8 cellular contexts compared by ENCODE assay signal in genomic region chr1:167342846-167343245, GRCh38.
DNase-seq lines count a peak whose midpoint lies in the region; ATAC-seq and TF ChIP-seq lines count a peak whose summit lies in the region.

No MANE protein-coding gene starts in this region.

- peaks cover 91% of the 10 kb centered on the region for H3K79me2 ChIP-seq in Karpas-422 (ENCODE audit: low read length)

- no peaks in the 10 kb centered on the region for H3K4me1 ChIP-seq in Caco-2
- peaks cover 37% of the 10 kb centered on the region for H3K4me1 ChIP-seq in Karpas-422 (ENCODE audit: low read length)
- H3K4me1 ChIP-seq in uterus: no peaks in the 10 kb centered on the region

- H3K4me1 Mint-ChIP-seq in Caco-2 (ENCODE audit: low read depth, unreplicated experiment): peaks cover 12% of the 10 kb centered on the region
- peaks cover 6% of the 10 kb centered on the region for H3K4me1 Mint-ChIP-seq in stimulated activated naive CD8-positive, alpha-beta T cell treated with anti-CD3 and anti-CD28 coated beads, Interleukin-15, amount 100 ng/mL, for 72 hours

- DNase-seq in Caco-2 (no peak), Karpas-422 (peak; percentile 82), glomerular visceral epithelial cell (ENCODE audit: extremely low spot score) (peak; percentile 4), inferior parietal cortex (ENCODE audit: extremely low spot score) (no peak), hypothalamus (lab: John Stamatoyannopoulos, UW) (no peak), uterus (no peak)
- no peak for DNase-seq in stimulated activated naive CD8-positive, alpha-beta T cell treated with anti-CD3 and anti-CD28 coated beads, Interleukin-15, amount 100 ng/mL, for 72 hours

- CTCF ChIA-PET in Caco-2 (lab: Charles Lee): interaction anchor here (0.6 to 1.5 kb wide), 8 partner anchors 10 to 276 kb away, joined by 3 to 31 read pairs (median 4); partner anchors contain the start of gene POU2F1

- no peaks in the 10 kb centered on the region for H3K27me3 Mint-ChIP-seq in Caco-2 (ENCODE audit: insufficient read depth, unreplicated experiment)
- H3K27me3 Mint-ChIP-seq in stimulated activated naive CD8-positive, alpha-beta T cell treated with anti-CD3 and anti-CD28 coated beads, Interleukin-15, amount 100 ng/mL, for 72 hours: no peaks in the 10 kb centered on the region

- H3K27ac Mint-ChIP-seq in Caco-2 (ENCODE audit: unreplicated experiment): no peak overlapping the region
- H3K27ac Mint-ChIP-seq in stimulated activated naive CD8-positive, alpha-beta T cell treated with anti-CD3 and anti-CD28 coated beads, Interleukin-15, amount 100 ng/mL, for 72 hours: no peak overlapping the region

- TF ChIP-seq CTCF in Caco-2 (IDR thresholded peaks at IDR 0.05; ENCODE audit: insufficient read depth in 1 of 2, low read depth in 1 of 2, low read length in 1 of 2, severe bottlenecking in 1 of 2, unreplicated experiment in 1 of 2): peak; percentile 23 to 37
- no peak for TF ChIP-seq CTCF in uterus (IDR thresholded peaks at IDR 0.05)

- peak overlapping the region; percentile 42 for H3K4me2 ChIP-seq in Karpas-422 (ENCODE audit: low read depth, low read length, poor library complexity, severe bottlenecking)

- H3K4me3 ChIP-seq in Caco-2 (ENCODE audit: low read depth, low read length) (no peak overlapping the region), Karpas-422 (ENCODE audit: low read length) (no peak overlapping the region), uterus (no peak overlapping the region)

- no TSS peak for BruUV-seq in Caco-2 (replicated peaks; lab: Mats Ljungman, UMichigan)

- H3K9ac ChIP-seq in Karpas-422 (ENCODE audit: low read length): peak overlapping the region; percentile 39; the same call in 1 of the 2 replicates

- no peaks in the 10 kb centered on the region for H3K9me2 ChIP-seq in Karpas-422 (replicated peaks; ENCODE audit: insufficient read depth, low read length)

- H2AFZ ChIP-seq in Karpas-422 (ENCODE audit: low read length): no peak overlapping the region

- H4K20me1 ChIP-seq in Karpas-422 (ENCODE audit: insufficient read depth, low read depth, low read length): no peaks in the 10 kb centered on the region

- POLR2A ChIA-PET in Caco-2 (lab: Charles Lee): interaction anchor here (0.6 kb wide), 1 partner anchor 123 kb away, joined by 3 read pairs; no protein-coding TSS in a partner anchor

- TF ChIP-seq POLR2A in uterus (IDR thresholded peaks at IDR 0.05): no peak

- peaks cover 10% of the 10 kb centered on the region for H3K36me3 Mint-ChIP-seq in Caco-2 (ENCODE audit: insufficient read depth, unreplicated experiment)

- peaks cover under 1% of the 10 kb centered on the region for H3K9me3 Mint-ChIP-seq in Caco-2 (ENCODE audit: unreplicated experiment)
- H3K9me3 Mint-ChIP-seq in stimulated activated naive CD8-positive, alpha-beta T cell treated with anti-CD3 and anti-CD28 coated beads, Interleukin-15, amount 100 ng/mL, for 72 hours: no peaks in the 10 kb centered on the region

- H3K4me3 Mint-ChIP-seq in Caco-2 (ENCODE audit: unreplicated experiment): no peak overlapping the region
- H3K4me3 Mint-ChIP-seq in stimulated activated naive CD8-positive, alpha-beta T cell treated with anti-CD3 and anti-CD28 coated beads, Interleukin-15, amount 100 ng/mL, for 72 hours: no peak overlapping the region

- peak; percentile 58 for ATAC-seq in GM19395 (IDR thresholded peaks at IDR 0.05; ENCODE audit: unreplicated experiment)
- no peak for ATAC-seq in stimulated activated naive CD8-positive, alpha-beta T cell treated with anti-CD3 and anti-CD28 coated beads, Interleukin-15, amount 100 ng/mL, for 72 hours

- H3K27me3 ChIP-seq in Caco-2 (replicated peaks; ENCODE audit: control insufficient read depth, insufficient read depth, low read length) (no peaks in the 10 kb centered on the region), Karpas-422 (ENCODE audit: low read length) (no peaks in the 10 kb centered on the region), uterus (no peaks in the 10 kb centered on the region)

- H3K9me3 ChIP-seq in Caco-2 (no peaks in the 10 kb centered on the region), Karpas-422 (ENCODE audit: low read length) (no peaks in the 10 kb centered on the region), uterus (no peaks in the 10 kb centered on the region)

- peak overlapping the region; percentile 79 for H3K27ac ChIP-seq in Karpas-422 (ENCODE audit: low read length)
- no peak overlapping the region for H3K27ac ChIP-seq in uterus

- H3K36me3 ChIP-seq in Caco-2 (ENCODE audit: control insufficient read depth, insufficient read depth, low read length): no peaks in the 10 kb centered on the region
- peaks cover 44% of the 10 kb centered on the region for H3K36me3 ChIP-seq in Karpas-422 (ENCODE audit: insufficient read depth, low read length)
- H3K36me3 ChIP-seq in uterus: no peaks in the 10 kb centered on the region

- intact Hi-C loops in Caco-2 (cut with micrococcal nuclease; ENCODE audit: unreplicated experiment): loop anchor here (1.0 to 5.0 kb wide), 3 partner anchors 75 to 277 kb away; no protein-coding TSS in a partner anchor
- intact Hi-C loops in uterus (cut with DNase I; ENCODE audit: low total_unique reads): no loop called here

Comparison
In these comparisons a context has a peak if more than half of its experiments do, and no peak if none do; other contexts are left out.
1. DNase-seq: peak in Karpas-422 (single experiment) and glomerular visceral epithelial cell (single experiment); none in Caco-2 (0 of 2), inferior parietal cortex (single experiment), hypothalamus (0 of 51), uterus (0 of 2) and stimulated activated naive CD8-positive, alpha-beta T cell treated with anti-CD3 and anti-CD28 coated beads, Interleukin-15, amount 100 ng/mL, for 72 hours (0 of 2).
2. CTCF ChIP-seq: peak in Caco-2 (2 of 2); none in uterus (0 of 4).